Comparison of ENCODE assay signal across 30 cellular contexts in the genomic region with DNA sequence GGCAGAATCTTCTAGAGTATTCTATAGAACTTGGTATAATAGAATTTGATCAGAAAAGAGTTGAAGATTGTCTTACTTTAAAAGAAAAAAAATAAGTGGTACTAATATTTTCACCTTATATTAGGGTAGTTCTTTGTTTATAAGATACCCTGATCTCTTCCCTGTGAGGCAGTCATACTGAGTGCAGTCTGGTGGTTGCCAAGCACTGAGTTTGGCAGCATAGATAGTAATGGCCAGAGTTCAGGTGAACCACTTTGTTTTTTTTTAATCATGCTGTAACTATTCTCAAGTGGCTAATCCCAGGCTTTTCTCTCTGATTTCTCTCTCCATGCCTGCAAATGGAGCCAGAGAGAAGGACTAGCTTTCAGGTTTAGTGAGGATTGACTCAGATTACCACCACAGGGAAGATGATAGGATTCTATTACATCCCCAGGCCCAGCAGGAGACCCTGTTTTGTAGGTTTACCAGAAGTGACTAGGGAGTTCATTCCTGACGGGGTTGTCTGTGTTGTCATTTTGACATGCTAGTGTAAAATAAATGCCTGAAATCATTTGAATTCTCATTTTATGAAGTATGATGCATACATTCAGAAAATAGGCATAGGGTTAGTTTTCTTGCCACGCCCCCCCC. TPM values are rescaled to one million over a fixed set of nuclear protein-coding genes. Genes with fewer than 3 reads are reported as not detected.
DNase-seq lines count a peak whose midpoint lies in the region; ATAC-seq and TF ChIP-seq lines count a peak whose summit lies in the region.
"Had no signal": no experiment of that assay in that cellular context is flagged by ENCODE, and none has a peak within 500 bp of the region (broad histone marks: within the 10 kb centered on the region; RNA-seq: fewer than 3 reads in every experiment).

No MANE protein-coding gene starts in this region.

- H3K9me3 ChIP-seq in mesenchymal stem cell (ENCODE audit: control insufficient read depth, low read length): no peaks in the 10 kb centered on the region
- H3K9me3 ChIP-seq: mucosa of descending colon had no signal

- no peak overlapping the region for H3K4me2 ChIP-seq in mesenchymal stem cell (ENCODE audit: low read length, poor library complexity, severe bottlenecking)

- DNase-seq in D341Med (ENCODE audit: low spot score) (peak; percentile 46), HS-27A (ENCODE audit: low read depth) (peak; percentile 34), astrocyte of the cerebellum (ENCODE audit: low read depth) (peak; percentile 50), mesenchymal stem cell (no peak), NOMO-1 treated with dmso at 0.1 percent for 144 hours (lab: John Stamatoyannopoulos, UW; ENCODE audit: unreplicated experiment) (no peak), NCI-H1105 treated with DMSO at 0.1 percent for 48 hours (lab: John Stamatoyannopoulos, UW) (no peak), posterior vena cava (ENCODE audit: low spot score) (no peak)
- DNase-seq: activated CD8-positive, alpha-beta memory T cell treated with anti-CD3 and anti-CD28 coated beads, Interleukin-2, amount 50 U/mL, for 48 hours; Calu3; central memory CD4-positive, alpha-beta T cell; EL; GOT3; head of caudate nucleus; immature natural killer cell; mucosa of descending colon; NCI-H1436; NCI-H345; stimulated activated CD4-positive, alpha-beta T cell treated with anti-CD3 and anti-CD28 coated beads, Interleukin-2, amount 100 ng/mL, for 24 hours; T-helper 17 cell had no signal

- peak overlapping the region; percentile 62 for H3K27ac ChIP-seq in mesenchymal stem cell (ENCODE audit: low read length, poor library complexity, severe bottlenecking)
- H3K27ac ChIP-seq: C4-2B, epithelial cell of prostate had no signal

- H3K18ac ChIP-seq in mesenchymal stem cell (ENCODE audit: low read depth in 1 of 2, low read length in 2 of 2): no peak overlapping the region

- H2AK5ac ChIP-seq in mesenchymal stem cell (ENCODE audit: low read length, severe bottlenecking): no peak overlapping the region

- no peak for TF ChIP-seq CTCF in astrocyte of the cerebellum (IDR thresholded peaks at IDR 0.05; ENCODE audit: low read depth, low read length, missing control alignments)

- H2BK5ac ChIP-seq in mesenchymal stem cell (ENCODE audit: low read depth, low read length, poor library complexity, severe bottlenecking): no peak overlapping the region

- in situ Hi-C loops in astrocyte of the cerebellum (cut with HindIII; ENCODE audit: low sequenced_read_pairs): no loop called here

- H3K79me1 ChIP-seq in mesenchymal stem cell (replicated peaks; ENCODE audit: low read length, poor library complexity, severe bottlenecking): peaks cover 8% of the 10 kb centered on the region

- no peak overlapping the region for H2BK12ac ChIP-seq in mesenchymal stem cell (ENCODE audit: low read length in 2 of 2)

- no peak overlapping the region for H4K91ac ChIP-seq in mesenchymal stem cell (ENCODE audit: low read length)

- peaks cover 1% of the 10 kb centered on the region for H3K4me1 ChIP-seq in mesenchymal stem cell (ENCODE audit: control insufficient read depth, insufficient read depth, low read depth, low read length)

- H3K36me3 ChIP-seq in mesenchymal stem cell (ENCODE audit: control insufficient read depth in 1 of 2, insufficient read depth in 2 of 2, low read depth in 1 of 2, low read length in 2 of 2): no peaks in the 10 kb centered on the region

- no peak overlapping the region for H4K8ac ChIP-seq in mesenchymal stem cell (ENCODE audit: low read length)

- no peak overlapping the region for H2BK120ac ChIP-seq in mesenchymal stem cell (ENCODE audit: low read depth, low read length)

- H3K14ac ChIP-seq in mesenchymal stem cell (ENCODE audit: low read length in 2 of 2): no peak overlapping the region

- H2AFZ ChIP-seq in mesenchymal stem cell (ENCODE audit: low read depth, low read length): no peak overlapping the region

- no peak overlapping the region for H3K4ac ChIP-seq in mesenchymal stem cell (ENCODE audit: low read depth in 1 of 2, low read length in 2 of 2)

- H3K4me3 ChIP-seq in astrocyte of the cerebellum (ENCODE audit: low read depth, low read length) (no peak overlapping the region), mesenchymal stem cell (ENCODE audit: insufficient read depth in 1 of 2, low read depth in 1 of 2, low read length in 2 of 2) (no peak overlapping the region)
- H3K4me3 ChIP-seq: mucosa of descending colon had no signal

- 80% methylated on average over 1 of the region's 2 CpGs for WGBS in mesenchymal stem cell

- ATAC-seq in GM18502 (IDR thresholded peaks at IDR 0.05; ENCODE audit: poor library complexity, unreplicated experiment): no peak
- ATAC-seq: mucosa of descending colon; stimulated activated effector memory CD8-positive, alpha-beta T cell treated with anti-CD3 and anti-CD28 coated beads, Interleukin-12 subunit alpha, Interleukin-12 subunit beta, amount 100 ng/mL, for 72 hours; T-helper 17 cell had no signal

- no peaks in the 10 kb centered on the region for H3K27me3 ChIP-seq in mesenchymal stem cell (ENCODE audit: control insufficient read depth in 1 of 2, insufficient read depth in 1 of 2, low read length in 2 of 2)

- no peak overlapping the region for H3K23ac ChIP-seq in mesenchymal stem cell (ENCODE audit: low read length in 2 of 2)

- H2BK15ac ChIP-seq in mesenchymal stem cell (ENCODE audit: low read depth, poor library complexity, severe bottlenecking): no peak overlapping the region

- no peak overlapping the region for H3K9ac ChIP-seq in mesenchymal stem cell (ENCODE audit: low read length)

- intact Hi-C loops in posterior vena cava (cut with DNase I): no loop called here

RNA-seq across cellular contexts. Expression of a gene that starts 16.7 kb away (rescaled TPM):
- polyA plus RNA-seq in mesenchymal stem cell (2013, experiment 1 of 2): 42.6 TPM
- 41.3 TPM for polyA plus RNA-seq in mesenchymal stem cell (2013, experiment 2 of 2)
- 10 to 100 TPM; 31.1 to 34.0 TPM for total RNA-seq in posterior vena cava

RNA-seq across cellular contexts. Expression of a gene that starts 20.3 kb away (rescaled TPM):
- not detected for polyA plus RNA-seq in mesenchymal stem cell (2013, experiment 1 of 2)
- not detected for polyA plus RNA-seq in mesenchymal stem cell (2013, experiment 2 of 2)
- total RNA-seq in posterior vena cava: not detected
- total RNA-seq: Calu3, liver, M059J, mucosa of descending colon, neural crest cell, pulmonary artery endothelial cell, SK-MEL-5, T-helper 17 cell had no signal
- polyA plus RNA-seq: AG04450, IgD-negative memory B cell, immature natural killer cell, liver had no signal

Comparison
In these comparisons a context has a peak if more than half of its experiments do, and no peak if none do; other contexts are left out.
1. DNase-seq: peak in D341Med (single experiment), HS-27A (single experiment) and astrocyte of the cerebellum (single experiment); none in mesenchymal stem cell (single experiment), NOMO-1 treated with dmso at 0.1 percent for 144 hours (single experiment), NCI-H1105 treated with DMSO at 0.1 percent for 48 hours (single experiment) and posterior vena cava (single experiment).